Comparison of ENCODE assay signal across 26 cellular contexts in genomic region chr22:49562685-49563249, GRCh38.
DNase-seq lines count a peak whose midpoint lies in the region; ATAC-seq, FAIRE-seq and TF ChIP-seq lines count a peak whose summit lies in the region.
"Had no signal": no experiment of that assay in that cellular context is flagged by ENCODE, and none has a peak within 500 bp of the region (broad histone marks: within the 10 kb centered on the region; RNA-seq: fewer than 3 reads in every experiment).

No MANE protein-coding gene starts in this region.

- H3K4me3 ChIP-seq in HEK293 (ENCODE audit: low read depth, low read length) (no peak overlapping the region), coronary artery (no peak overlapping the region), trophoblast cell (ENCODE audit: low read depth, low read length) (no peak overlapping the region), left ventricle myocardium inferior (no peak overlapping the region), upper lobe of left lung (no peak overlapping the region)
- H3K4me3 ChIP-seq: BLaER1, GM12878 had no signal

- DNase-seq in GM12891 (ENCODE audit: insufficient read length, low spot score) (no peak), coronary artery (ENCODE audit: low spot score) (peak; percentile 2), trophoblast cell (no peak), left ventricle myocardium inferior (no peak), upper lobe of left lung (no peak)
- DNase-seq: 8988T; ACHN; BE2C; C1 segment of cervical spinal cord; CD4-positive, alpha-beta memory T cell; CD4-positive, CD25-positive, alpha-beta regulatory T cell; CD8-positive, alpha-beta memory T cell; COR-L47; DMS 273 treated with DMSO at 0.1 percent for 48 hours; DMS153; DMS53; DMS79; DND-41; EL; GDM1 had no signal

- no peak overlapping the region for H3K9ac ChIP-seq in trophoblast cell (ENCODE audit: low read length)
- H3K9ac ChIP-seq: BLaER1 had no signal

- no peak for ATAC-seq in HG02759 (IDR thresholded peaks at IDR 0.05; ENCODE audit: unreplicated experiment)
- ATAC-seq in GM19324 (IDR thresholded peaks at IDR 0.05; ENCODE audit: low FRiP score, unreplicated experiment) = no peak
- no peak for ATAC-seq in upper lobe of left lung (ENCODE audit: low FRiP score in 2 of 2)
- ATAC-seq: GM12878 had no signal

- CTCF ChIA-PET in HEK293 (lab: Yijun Ruan, JAX) = no interaction called here

- no peak overlapping the region for H4K91ac ChIP-seq in trophoblast cell (ENCODE audit: low read depth, low read length)

- H3K27me3 ChIP-seq in trophoblast cell (ENCODE audit: insufficient read depth, low read length) (no peaks in the 10 kb centered on the region), left ventricle myocardium inferior (ENCODE audit: low read depth) (peaks cover 14% of the 10 kb centered on the region), upper lobe of left lung (no peaks in the 10 kb centered on the region)
- H3K27me3 ChIP-seq: BE2C, BLaER1 had no signal

- no peak overlapping the region for H3K4ac ChIP-seq in trophoblast cell (ENCODE audit: low read depth, low read length)

- H3K27ac ChIP-seq in HEK293 (ENCODE audit: extremely low read depth, low read depth, low read length) (no peak overlapping the region), coronary artery (no peak overlapping the region), trophoblast cell (ENCODE audit: low read depth, low read length) (no peak overlapping the region), left ventricle myocardium inferior (replicated peaks) (no peak overlapping the region), upper lobe of left lung (no peak overlapping the region)
- H3K27ac ChIP-seq: BLaER1 had no signal

- H3K18ac ChIP-seq in trophoblast cell (ENCODE audit: low read length) = no peak overlapping the region

- no peak overlapping the region for H2AK5ac ChIP-seq in trophoblast cell (ENCODE audit: low read length)

- H3K79me1 ChIP-seq in trophoblast cell (ENCODE audit: low read length) = no peaks in the 10 kb centered on the region

- H3K79me2 ChIP-seq in trophoblast cell (ENCODE audit: control insufficient read depth, insufficient read depth, low read length, poor library complexity) = no peaks in the 10 kb centered on the region

- H2BK5ac ChIP-seq in trophoblast cell (ENCODE audit: low read depth, low read length, poor library complexity) = no peak overlapping the region

- H3K23ac ChIP-seq in trophoblast cell (ENCODE audit: low read length) = peak overlapping the region; percentile 31

- POLR2A ChIA-PET in HEK293 (lab: Yijun Ruan, JAX) = no interaction called here

- no peak overlapping the region for H3K14ac ChIP-seq in trophoblast cell (ENCODE audit: low read length)

- TF ChIP-seq CTCF in HEK293 (tag by site-specific recombination; IDR thresholded peaks at IDR 0.05) (no peak), coronary artery (IDR thresholded peaks at IDR 0.05) (no peak), left ventricle myocardium inferior (IDR thresholded peaks at IDR 0.05; ENCODE audit: borderline replicate concordance) (no peak), upper lobe of left lung (IDR thresholded peaks at IDR 0.05) (no peak)

- H2AFZ ChIP-seq in trophoblast cell (ENCODE audit: insufficient read depth, low read length, poor library complexity) = no peak overlapping the region

- H3K4me1 ChIP-seq in HEK293 (ENCODE audit: control insufficient read depth, insufficient read depth, low read length) = no peaks in the 10 kb centered on the region
- no peaks in the 10 kb centered on the region for H3K4me1 ChIP-seq in trophoblast cell (ENCODE audit: control insufficient read depth in 1 of 2, insufficient read depth in 2 of 2, low read length in 2 of 2)
- H3K4me1 ChIP-seq in left ventricle myocardium inferior = no peaks in the 10 kb centered on the region
- peaks cover 0 to 4% (median 1%) of the 10 kb centered on the region in 4 donors for H3K4me1 ChIP-seq in upper lobe of left lung
- H3K4me1 ChIP-seq: BE2C, BLaER1 had no signal

- H4K8ac ChIP-seq in trophoblast cell (ENCODE audit: low read depth, low read length) = no peak overlapping the region

- no peak overlapping the region for H2BK12ac ChIP-seq in trophoblast cell (ENCODE audit: low read length)

- FAIRE-seq in GM12891 (lab: Jason Lieb, UNC) = peak; percentile 28
- FAIRE-seq: A204.1, GM12878 had no signal

- TF ChIP-seq POLR2A in GM12891 (IDR thresholded peaks at IDR 0.05; ENCODE audit: low read depth, low read length) (no peak), upper lobe of left lung (IDR thresholded peaks at IDR 0.05) (no peak)

- no peak overlapping the region for H4K12ac ChIP-seq in trophoblast cell (ENCODE audit: low read depth, low read length)

- H3K9me3 ChIP-seq in HEK293 (ENCODE audit: control insufficient read depth, insufficient read depth, low read depth, low read length) (no peaks in the 10 kb centered on the region), trophoblast cell (ENCODE audit: insufficient read depth, low read depth, low read length) (no peaks in the 10 kb centered on the region), left ventricle myocardium inferior (replicated peaks) (peaks cover 9% of the 10 kb centered on the region), upper lobe of left lung (no peaks in the 10 kb centered on the region)
- H3K9me3 ChIP-seq: BE2C had no signal

- intact Hi-C loops in left ventricle myocardium inferior (cut with micrococcal nuclease) = no loop called here

- H3K4me2 ChIP-seq in trophoblast cell (ENCODE audit: low read length) = no peak overlapping the region
- H3K4me2 ChIP-seq: BLaER1 had no signal

- TF ChIP-seq EP300 in upper lobe of left lung (IDR thresholded peaks at IDR 0.05) = no peak

- no peaks in the 10 kb centered on the region for H3K36me3 ChIP-seq in HEK293 (ENCODE audit: control insufficient read depth in 2 of 2, insufficient read depth in 1 of 2, low read length in 2 of 2)
- H3K36me3 ChIP-seq in trophoblast cell (ENCODE audit: control insufficient read depth in 1 of 2, insufficient read depth in 2 of 2, low read length in 2 of 2) = no peaks in the 10 kb centered on the region
- no peaks in the 10 kb centered on the region for H3K36me3 ChIP-seq in left ventricle myocardium inferior
- H3K36me3 ChIP-seq in upper lobe of left lung = no peaks in the 10 kb centered on the region
- H3K36me3 ChIP-seq: BE2C, BLaER1 had no signal

- no peak overlapping the region for H2BK120ac ChIP-seq in trophoblast cell (ENCODE audit: insufficient read depth, low read length, poor library complexity)

- WGBS in trophoblast cell (ENCODE audit: extremely low coverage, insufficient coverage, insufficient read length) = 100% methylated on average over 2 of the region's 4 CpGs
- WGBS in upper lobe of left lung, 2 donors = 88% methylated on average over 4 of the region's 4 CpGs

TF ChIP-seq in GM12891, 5 proteins besides CTCF, POLR2A, EP300 and RAD21:
- TF ChIP-seq TAF1 (IDR thresholded peaks at IDR 0.05; ENCODE audit: low read depth, low read length) (no peak), POU2F2 (IDR thresholded peaks at IDR 0.05; ENCODE audit: low read depth, low read length) (no peak), PAX5 (IDR thresholded peaks at IDR 0.05; ENCODE audit: insufficient read depth, low read length, severe bottlenecking) (no peak), SPI1 (IDR thresholded peaks at IDR 0.05; ENCODE audit: low read depth, low read length) (no peak), POLR2AphosphoS5 (IDR thresholded peaks at IDR 0.05; ENCODE audit: low read depth, low read length) (no peak)

TF ChIP-seq in HEK293, 187 proteins besides CTCF, POLR2A, EP300 and RAD21 (continues in another document):
- TF ChIP-seq GLI2 (tag by site-specific recombination; IDR thresholded peaks at IDR 0.05; ENCODE audit: borderline replicate concordance, low read depth) (no peak), ZNF792 (tag by site-specific recombination; IDR thresholded peaks at IDR 0.05) (no peak), ZNF280C (tag by site-specific recombination; IDR thresholded peaks at IDR 0.05) (no peak), ZNF513 (tag by site-specific recombination; IDR thresholded peaks at IDR 0.05) (peak; percentile 77)
